In the genomic region with DNA sequence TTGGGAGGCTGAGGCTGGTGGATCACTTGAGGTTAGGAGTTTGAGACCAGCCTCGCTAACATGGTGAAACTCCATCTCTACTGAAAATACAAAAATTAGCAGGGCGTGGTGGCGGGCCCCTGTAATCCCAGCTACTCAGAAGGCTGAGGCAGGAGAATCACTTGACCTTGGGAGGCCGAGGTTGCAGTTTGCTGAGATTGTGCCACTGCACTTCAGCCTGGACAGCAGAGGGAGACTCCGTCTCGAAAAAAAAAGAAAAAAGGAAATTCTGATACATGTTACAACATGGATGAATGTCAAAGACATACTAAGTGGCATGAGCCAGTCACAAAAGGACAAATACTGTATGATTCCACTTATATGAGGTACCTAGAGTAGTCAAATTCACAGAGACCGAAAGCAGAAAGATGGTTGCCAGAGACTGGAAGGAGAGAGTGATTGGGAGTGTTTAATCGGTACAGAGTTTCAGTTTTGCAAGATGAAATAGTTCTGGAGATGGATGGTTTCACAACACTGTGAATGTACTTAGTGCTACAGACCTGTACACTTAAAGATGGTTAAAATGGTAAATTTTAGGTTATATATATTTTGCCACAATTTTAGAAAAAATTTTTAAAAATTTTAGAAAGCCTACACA, we compare ENCODE assay signal across 17 cellular contexts.
DNase-seq lines count a peak whose midpoint lies in the region; ATAC-seq and TF ChIP-seq lines count a peak whose summit lies in the region.
"Had no signal": no experiment of that assay in that cellular context is flagged by ENCODE, and none has a peak within 500 bp of the region (broad histone marks: within the 10 kb centered on the region; RNA-seq: fewer than 3 reads in every experiment).

No MANE protein-coding gene starts in this region.

- H3K4me3 Mint-ChIP-seq in natural killer cell (peak overlapping the region; percentile 11), glutamatergic neuron (ENCODE audit: unreplicated experiment) (no peak overlapping the region)
- H3K4me3 Mint-ChIP-seq in natural killer cell treated with Interleukin-12 subunit alpha and Interleukin-12 subunit beta and Interleukin-15 and Interleukin-18, amount 100 ng/mL, for 72 hours, result no peak overlapping the region
- H3K4me3 Mint-ChIP-seq: stimulated activated memory B cell treated with anti-CD40 and anti-IgM and Interleukin-4, amounts not matched to agents 10 μg/mL and 1 μg/mL and 100 μg/mL, for 72 hours; T-helper 2 cell treated with Interferon-gamma antibody and Interleukin-4, amounts not matched to agents 5 μg/mL and 100 μg/mL, for 36 hours had no signal

- H3K9me3 Mint-ChIP-seq in natural killer cell (no peaks in the 10 kb centered on the region), glutamatergic neuron (ENCODE audit: unreplicated experiment) (no peaks in the 10 kb centered on the region)
- H3K9me3 Mint-ChIP-seq in natural killer cell treated with Interleukin-12 subunit alpha and Interleukin-12 subunit beta and Interleukin-15 and Interleukin-18, amount 100 ng/mL, for 72 hours, result no peaks in the 10 kb centered on the region
- H3K9me3 Mint-ChIP-seq: T-helper 2 cell treated with Interferon-gamma antibody and Interleukin-4, amounts not matched to agents 5 μg/mL and 100 μg/mL, for 36 hours had no signal

- DNase-seq in natural killer cell (no peak), astrocyte of the spinal cord (ENCODE audit: low read depth, low spot score) (no peak), NCI-H1930 (lab: John Stamatoyannopoulos, UW) (no peak), glutamatergic neuron (no peak), NCI-H2081 (lab: John Stamatoyannopoulos, UW) (no peak)
- no peak for DNase-seq in natural killer cell treated with Interleukin-12 subunit alpha and Interleukin-12 subunit beta and Interleukin-15 and Interleukin-18, amount 100 ng/mL, for 72 hours (ENCODE audit: low spot score)
- DNase-seq: activated effector memory CD4-positive, alpha-beta T cell treated with Interleukin-2 at 50 U/mL for 16 hours; cortex of kidney; hippocampal formation; kidney glomerular epithelial cell; SIG-M5 had no signal

- H3K27me3 Mint-ChIP-seq in natural killer cell (ENCODE audit: low read depth in 2 of 2) (peaks cover 3 to 8% of the 10 kb centered on the region in 2 donors), glutamatergic neuron (ENCODE audit: unreplicated experiment) (no peaks in the 10 kb centered on the region)
- H3K27me3 Mint-ChIP-seq in natural killer cell treated with Interleukin-12 subunit alpha and Interleukin-12 subunit beta and Interleukin-15 and Interleukin-18, amount 100 ng/mL, for 72 hours, result peaks cover 9 to 33% of the 10 kb centered on the region in 2 donors

- peaks cover 0 to 6% of the 10 kb centered on the region in 2 donors for H3K36me3 ChIP-seq in gastroesophageal sphincter

- TF ChIP-seq POLR2A in gastroesophageal sphincter (IDR thresholded peaks at IDR 0.05), result no peak

- H3K27ac Mint-ChIP-seq in natural killer cell, result no peak overlapping the region
- H3K27ac Mint-ChIP-seq in natural killer cell treated with Interleukin-12 subunit alpha and Interleukin-12 subunit beta and Interleukin-15 and Interleukin-18, amount 100 ng/mL, for 72 hours, result no peak overlapping the region
- no peak overlapping the region for H3K27ac Mint-ChIP-seq in glutamatergic neuron (ENCODE audit: unreplicated experiment)
- H3K27ac Mint-ChIP-seq: stimulated activated memory B cell treated with anti-CD40 and anti-IgM and Interleukin-4, amounts not matched to agents 10 μg/mL and 1 μg/mL and 100 μg/mL, for 72 hours; T-helper 2 cell treated with Interferon-gamma antibody and Interleukin-4, amounts not matched to agents 5 μg/mL and 100 μg/mL, for 36 hours had no signal

- WGBS in gastroesophageal sphincter (ENCODE audit: low coverage in 1 of 2), 2 donors, result 45 to 68% methylated on average over 2 to 3 of the region's 8 CpGs

- H3K36me3 Mint-ChIP-seq in natural killer cell, result no peaks in the 10 kb centered on the region
- H3K36me3 Mint-ChIP-seq in natural killer cell treated with Interleukin-12 subunit alpha and Interleukin-12 subunit beta and Interleukin-15 and Interleukin-18, amount 100 ng/mL, for 72 hours, result no peaks in the 10 kb centered on the region
- no peaks in the 10 kb centered on the region for H3K36me3 Mint-ChIP-seq in glutamatergic neuron (ENCODE audit: unreplicated experiment)
- H3K36me3 Mint-ChIP-seq: stimulated activated memory B cell treated with anti-CD40 and anti-IgM and Interleukin-4, amounts not matched to agents 10 μg/mL and 1 μg/mL and 100 μg/mL, for 72 hours had no signal

- peaks cover 0 to 5% (median 0%) of the 10 kb centered on the region in 3 donors for H3K4me1 ChIP-seq in gastroesophageal sphincter

- no peak for ATAC-seq in natural killer cell
- no peak for ATAC-seq in natural killer cell treated with Interleukin-12 subunit alpha and Interleukin-12 subunit beta and Interleukin-15 and Interleukin-18, amount 100 ng/mL, for 72 hours
- ATAC-seq in gastroesophageal sphincter, result no peak
- ATAC-seq in GM21825 (IDR thresholded peaks at IDR 0.05; ENCODE audit: unreplicated experiment), result no peak
- ATAC-seq: activated CD4-positive, CD25-positive, alpha-beta regulatory T cell treated with anti-CD3 and anti-CD28 coated beads, Interleukin-2, amount 50 U/mL, for 24 hours; stimulated activated memory B cell treated with anti-CD40 and anti-IgM and Interleukin-4, amounts not matched to agents 10 μg/mL and 1 μg/mL and 100 μg/mL, for 72 hours had no signal

- H3K4me3 ChIP-seq in astrocyte of the spinal cord (ENCODE audit: low read depth, low read length), result no peak overlapping the region
- no peak overlapping the region for H3K4me3 ChIP-seq in gastroesophageal sphincter

- no peaks in the 10 kb centered on the region for H3K4me1 Mint-ChIP-seq in natural killer cell
- no peaks in the 10 kb centered on the region for H3K4me1 Mint-ChIP-seq in natural killer cell treated with Interleukin-12 subunit alpha and Interleukin-12 subunit beta and Interleukin-15 and Interleukin-18, amount 100 ng/mL, for 72 hours (ENCODE audit: low read depth in 2 of 2)
- no peaks in the 10 kb centered on the region for H3K4me1 Mint-ChIP-seq in glutamatergic neuron (ENCODE audit: low read depth, unreplicated experiment)
- H3K4me1 Mint-ChIP-seq: stimulated activated memory B cell treated with anti-CD40 and anti-IgM and Interleukin-4, amounts not matched to agents 10 μg/mL and 1 μg/mL and 100 μg/mL, for 72 hours had no signal

- no peak for TF ChIP-seq EP300 in gastroesophageal sphincter (IDR thresholded peaks at IDR 0.05)

- intact Hi-C loops in natural killer cell (cut with micrococcal nuclease), result no loop called here

- TF ChIP-seq CTCF in natural killer cell (IDR thresholded peaks at IDR 0.05) (no peak), astrocyte of the spinal cord (IDR thresholded peaks at IDR 0.05; ENCODE audit: low read depth, low read length) (peak; percentile 10), gastroesophageal sphincter (IDR thresholded peaks at IDR 0.05) (peak in 3 of 4 experiments; percentile 11 to 50 (median 12)), glutamatergic neuron (IDR thresholded peaks at IDR 0.05; ENCODE audit: partially characterized antibody, unreplicated experiment) (no peak)

- peak overlapping the region in 1 of 4 donors; percentile 20 for H3K27ac ChIP-seq in gastroesophageal sphincter
- H3K27ac ChIP-seq: KMS-11 had no signal

- in situ Hi-C loops in astrocyte of the spinal cord (cut with HindIII; ENCODE audit: low sequenced_read_pairs), result no loop called here

- no peaks in the 10 kb centered on the region for H3K9me3 ChIP-seq in gastroesophageal sphincter

- no peaks in the 10 kb centered on the region for H3K27me3 ChIP-seq in gastroesophageal sphincter

Comparison
In these comparisons a context has a peak if more than half of its experiments do, and no peak if none do; other contexts are left out.
1. CTCF ChIP-seq: peak in astrocyte of the spinal cord (single experiment) and gastroesophageal sphincter (3 of 4); none in natural killer cell (single experiment) and glutamatergic neuron (single experiment).